Comparison of ENCODE assay signal across 8 cellular contexts in the genomic region with DNA sequence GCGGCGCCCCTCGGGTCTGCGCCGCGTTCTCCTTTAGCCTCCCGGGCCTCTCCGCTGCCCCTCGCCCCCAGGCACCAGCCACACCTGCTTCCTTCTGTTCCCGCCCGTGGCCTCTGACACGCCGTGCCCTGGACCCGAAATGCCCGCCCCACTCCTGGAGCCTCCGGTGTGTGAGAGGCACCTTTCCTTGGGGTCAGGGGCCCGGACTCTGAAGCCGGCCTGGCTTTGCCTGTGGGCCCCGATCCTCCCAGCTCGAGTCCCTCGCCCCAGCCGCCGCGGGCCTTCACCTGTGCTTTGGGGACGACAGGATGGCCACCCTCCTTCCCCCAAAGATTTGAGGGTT. TPM values are rescaled to one million over a fixed set of nuclear protein-coding genes. Genes with fewer than 3 reads are reported as not detected.
A peak's percentile ranks its signal among the peaks of the same experiment; 100 is the strongest.
DNase-seq lines count a peak whose midpoint lies in the region; ATAC-seq and TF ChIP-seq lines count a peak whose summit lies in the region.

No MANE protein-coding gene starts in this region.

- TF ChIP-seq CTCF in body of pancreas (IDR thresholded peaks at IDR 0.05) (no peak), liver (IDR thresholded peaks at IDR 0.05; ENCODE audit: low read depth, low read length, missing input control) (no peak), transverse colon (IDR thresholded peaks at IDR 0.05) (no peak)

- intact Hi-C loops in body of pancreas (cut with DNase I), result no loop called here
- intact Hi-C loops in transverse colon (cut with DNase I; ENCODE audit: low total_unique reads), result loop anchor here (10.0 kb wide), 1 partner anchor 936 kb away; no protein-coding TSS in a partner anchor

- TF ChIP-seq POLR2A in body of pancreas (IDR thresholded peaks at IDR 0.05) (no peak), transverse colon (IDR thresholded peaks at IDR 0.05) (no peak)

- 0 to 8% methylated on average over 6 to 24 of the region's 25 CpGs for WGBS in body of pancreas, 2 donors
- 6% methylated on average over 25 of the region's 25 CpGs for WGBS in liver
- 7% methylated on average over 25 of the region's 25 CpGs; no CpG with 5 or more reads in 1 of the 2 donors for WGBS in transverse colon (ENCODE audit: low coverage in 1 of 2), 2 donors

- no peak for TF ChIP-seq EP300 in transverse colon (IDR thresholded peaks at IDR 0.05; ENCODE audit: low read depth)

- ATAC-seq in GM18909 (IDR thresholded peaks at IDR 0.05; ENCODE audit: poor library complexity, unreplicated experiment) (peak; percentile 8), body of pancreas (peak; percentile 12), GM19324 (IDR thresholded peaks at IDR 0.05; ENCODE audit: low FRiP score, unreplicated experiment) (no peak)

- H3K9ac ChIP-seq in HUES48 (ENCODE audit: low read depth, low read length), result no peak overlapping the region
- peak overlapping the region; percentile 16 to 42 for H3K9ac ChIP-seq in liver (ENCODE audit: low read depth in 1 of 2, low read length in 2 of 2)

- peaks cover 8% of the 10 kb centered on the region for H3K27me3 ChIP-seq in HUES48 (ENCODE audit: control insufficient read depth, insufficient read depth, low read length)
- no peaks in the 10 kb centered on the region for H3K27me3 ChIP-seq in body of pancreas
- H3K27me3 ChIP-seq in liver (ENCODE audit: control insufficient read depth in 4 of 4, insufficient read depth in 4 of 4, low read length in 3 of 4), result no peaks in the 10 kb centered on the region
- H3K27me3 ChIP-seq in transverse colon, result no peaks in the 10 kb centered on the region

- DNase-seq in body of pancreas (peak in 1 of 4 donors; percentile 20), transverse colon (peak; percentile 38), globus pallidus (ENCODE audit: low spot score) (no peak), Kasumi-1 (lab: John Stamatoyannopoulos, UW) (no peak)

- H3K4me1 ChIP-seq in HUES48 (ENCODE audit: control insufficient read depth, insufficient read depth, low read length) (no peaks in the 10 kb centered on the region; the same call in 1 of the 2 replicates), body of pancreas (peaks cover 17% of the 10 kb centered on the region), liver (ENCODE audit: control insufficient read depth in 4 of 4, insufficient read depth in 4 of 4, low read length in 3 of 4) (peaks cover 3 to 16% (median 9%) of the 10 kb centered on the region in 4 donors), transverse colon (peaks cover 0 to 21% (median 12%) of the 10 kb centered on the region in 4 donors)

- H3K27ac ChIP-seq in HUES48 (ENCODE audit: low read depth, low read length), result peak overlapping the region; percentile 18
- peak overlapping the region in 3 of 4 donors; percentile 76 to 87 (median 85) for H3K27ac ChIP-seq in body of pancreas
- H3K27ac ChIP-seq in liver (ENCODE audit: low read depth in 1 of 2, low read length in 2 of 2), result peak overlapping the region; percentile 42 to 77
- peak overlapping the region; percentile 92 to 95 (median 94) for H3K27ac ChIP-seq in transverse colon

- H3K4me3 ChIP-seq in HUES48 (ENCODE audit: low read depth, low read length), result peak overlapping the region; percentile 86
- peak overlapping the region; percentile 57 to 74 for H3K4me3 ChIP-seq in body of pancreas
- peak overlapping the region; percentile 77 to 85 (median 83) for H3K4me3 ChIP-seq in liver (ENCODE audit: low read depth in 1 of 3, low read length in 3 of 3)
- H3K4me3 ChIP-seq in transverse colon, result peak overlapping the region; percentile 60 to 95 (median 78)

- H3K36me3 ChIP-seq in HUES48 (ENCODE audit: control insufficient read depth, insufficient read depth, low read length) (no peaks in the 10 kb centered on the region), body of pancreas (replicated peaks in 1 of 2; ENCODE audit: insufficient read depth in 1 of 2, low read depth in 2 of 2) (no peaks in the 10 kb centered on the region), liver (ENCODE audit: control insufficient read depth in 4 of 4, insufficient read depth in 3 of 4, low read depth in 1 of 4, low read length in 3 of 4) (no peaks in the 10 kb centered on the region), transverse colon (no peaks in the 10 kb centered on the region)

- in situ Hi-C loops in transverse colon (cut with MboI; ENCODE audit: low pct_ligation_motif_present in 1 of 4, low pct_unique_long_range_greater_than_20kb in 1 of 4, low sequenced_read_pairs in 3 of 4), result no loop called here

- H3K9me3 ChIP-seq in HUES48 (ENCODE audit: control insufficient read depth, insufficient read depth, low read length), result no peaks in the 10 kb centered on the region
- no peaks in the 10 kb centered on the region for H3K9me3 ChIP-seq in body of pancreas
- H3K9me3 ChIP-seq in liver (ENCODE audit: control insufficient read depth in 4 of 4, low read length in 3 of 4), result no peaks in the 10 kb centered on the region
- H3K9me3 ChIP-seq in transverse colon, result no peaks in the 10 kb centered on the region

- TF ChIP-seq RAD21 in liver (IDR thresholded peaks at IDR 0.05), result no peak

TF ChIP-seq in liver, 16 proteins besides CTCF, POLR2A, EP300 and RAD21:
- TF ChIP-seq, protein P1, sequence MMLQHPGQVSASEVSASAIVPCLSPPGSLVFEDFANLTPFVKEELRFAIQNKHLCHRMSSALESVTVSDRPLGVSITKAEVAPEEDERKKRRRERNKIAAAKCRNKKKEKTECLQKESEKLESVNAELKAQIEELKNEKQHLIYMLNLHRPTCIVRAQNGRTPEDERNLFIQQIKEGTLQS (IDR thresholded peaks at IDR 0.05), result no peak
- TF ChIP-seq, protein P2, sequence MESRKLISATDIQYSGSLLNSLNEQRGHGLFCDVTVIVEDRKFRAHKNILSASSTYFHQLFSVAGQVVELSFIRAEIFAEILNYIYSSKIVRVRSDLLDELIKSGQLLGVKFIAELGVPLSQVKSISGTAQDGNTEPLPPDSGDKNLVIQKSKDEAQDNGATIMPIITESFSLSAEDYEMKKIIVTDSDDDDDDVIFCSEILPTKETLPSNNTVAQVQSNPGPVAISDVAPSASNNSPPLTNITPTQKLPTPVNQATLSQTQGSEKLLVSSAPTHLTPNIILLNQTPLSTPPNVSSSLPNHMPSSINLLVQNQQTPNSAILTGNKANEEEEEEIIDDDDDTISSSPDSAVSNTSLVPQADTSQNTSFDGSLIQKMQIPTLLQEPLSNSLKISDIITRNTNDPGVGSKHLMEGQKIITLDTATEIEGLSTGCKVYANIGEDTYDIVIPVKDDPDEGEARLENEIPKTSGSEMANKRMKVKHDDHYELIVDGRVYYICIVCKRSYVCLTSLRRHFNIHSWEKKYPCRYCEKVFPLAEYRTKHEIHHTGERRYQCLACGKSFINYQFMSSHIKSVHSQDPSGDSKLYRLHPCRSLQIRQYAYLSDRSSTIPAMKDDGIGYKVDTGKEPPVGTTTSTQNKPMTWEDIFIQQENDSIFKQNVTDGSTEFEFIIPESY (IDR thresholded peaks at IDR 0.05), result no peak
- TF ChIP-seq TAF1 (conservative IDR thresholded peaks at IDR 0.05), result no peak
- TF ChIP-seq RXRA (IDR thresholded peaks at IDR 0.05), result no peak
- TF ChIP-seq, protein P3, sequence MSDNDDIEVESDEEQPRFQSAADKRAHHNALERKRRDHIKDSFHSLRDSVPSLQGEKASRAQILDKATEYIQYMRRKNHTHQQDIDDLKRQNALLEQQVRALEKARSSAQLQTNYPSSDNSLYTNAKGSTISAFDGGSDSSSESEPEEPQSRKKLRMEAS (IDR thresholded peaks at IDR 0.05), result no peak
- no peak for TF ChIP-seq GABPA (IDR thresholded peaks at IDR 0.05 in 1 of 2, conservative IDR thresholded peaks at IDR 0.05 in 1 of 2)
- TF ChIP-seq SP1 (IDR thresholded peaks at IDR 0.05), result no peak
- no peak for TF ChIP-seq NR2F2 (IDR thresholded peaks at IDR 0.05)
- no peak for TF ChIP-seq FOXA1 (IDR thresholded peaks at IDR 0.05)
- TF ChIP-seq HNF4G (IDR thresholded peaks at IDR 0.05), result no peak
- TF ChIP-seq, protein P4, sequence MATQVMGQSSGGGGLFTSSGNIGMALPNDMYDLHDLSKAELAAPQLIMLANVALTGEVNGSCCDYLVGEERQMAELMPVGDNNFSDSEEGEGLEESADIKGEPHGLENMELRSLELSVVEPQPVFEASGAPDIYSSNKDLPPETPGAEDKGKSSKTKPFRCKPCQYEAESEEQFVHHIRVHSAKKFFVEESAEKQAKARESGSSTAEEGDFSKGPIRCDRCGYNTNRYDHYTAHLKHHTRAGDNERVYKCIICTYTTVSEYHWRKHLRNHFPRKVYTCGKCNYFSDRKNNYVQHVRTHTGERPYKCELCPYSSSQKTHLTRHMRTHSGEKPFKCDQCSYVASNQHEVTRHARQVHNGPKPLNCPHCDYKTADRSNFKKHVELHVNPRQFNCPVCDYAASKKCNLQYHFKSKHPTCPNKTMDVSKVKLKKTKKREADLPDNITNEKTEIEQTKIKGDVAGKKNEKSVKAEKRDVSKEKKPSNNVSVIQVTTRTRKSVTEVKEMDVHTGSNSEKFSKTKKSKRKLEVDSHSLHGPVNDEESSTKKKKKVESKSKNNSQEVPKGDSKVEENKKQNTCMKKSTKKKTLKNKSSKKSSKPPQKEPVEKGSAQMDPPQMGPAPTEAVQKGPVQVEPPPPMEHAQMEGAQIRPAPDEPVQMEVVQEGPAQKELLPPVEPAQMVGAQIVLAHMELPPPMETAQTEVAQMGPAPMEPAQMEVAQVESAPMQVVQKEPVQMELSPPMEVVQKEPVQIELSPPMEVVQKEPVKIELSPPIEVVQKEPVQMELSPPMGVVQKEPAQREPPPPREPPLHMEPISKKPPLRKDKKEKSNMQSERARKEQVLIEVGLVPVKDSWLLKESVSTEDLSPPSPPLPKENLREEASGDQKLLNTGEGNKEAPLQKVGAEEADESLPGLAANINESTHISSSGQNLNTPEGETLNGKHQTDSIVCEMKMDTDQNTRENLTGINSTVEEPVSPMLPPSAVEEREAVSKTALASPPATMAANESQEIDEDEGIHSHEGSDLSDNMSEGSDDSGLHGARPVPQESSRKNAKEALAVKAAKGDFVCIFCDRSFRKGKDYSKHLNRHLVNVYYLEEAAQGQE (IDR thresholded peaks at IDR 0.05), result no peak
- no peak for TF ChIP-seq JUND (IDR thresholded peaks at IDR 0.05)
- no peak for TF ChIP-seq EGR1 (IDR thresholded peaks at IDR 0.05; ENCODE audit: low read depth in 2 of 2)
TF ChIP-seq in liver: peak in this region for 0.

RNA-seq across cellular contexts. Expression of a gene that starts 0.7 kb away (rescaled TPM):
- total RNA-seq in body of pancreas (10 to 100 TPM in 1 of 2 donors, 1 to 10 TPM in 1; 5.9 to 12.5 TPM), liver (1 to 10 TPM; 4.4 to 6.1 TPM), transverse colon (10 to 100 TPM in 1 of 4 donors, 1 to 10 TPM in 2, not detected in 1; 8.2 to 11.9 (median 9.0) TPM)
- polyA plus RNA-seq in liver, result 1 to 10 TPM; 3.9 to 6.6 TPM

RNA-seq across cellular contexts. Expression of a gene that starts 12.4 kb away (rescaled TPM):
- under 1 TPM; under 0.01 to 0.33 TPM for total RNA-seq in body of pancreas
- total RNA-seq in liver, result under 1 TPM; under 0.01 to 0.05 TPM
- under 1 TPM; 0.01 to 0.03 TPM for polyA plus RNA-seq in liver
- under 1 TPM in 1 of 4 donors, not detected in 3; 0.27 TPM for total RNA-seq in transverse colon

RNA-seq across cellular contexts. Expression of a gene that starts 17.1 kb away (rescaled TPM):
- total RNA-seq in body of pancreas, result 100 to 1,000 TPM in 1 of 2 donors, 10 to 100 TPM in 1; 38.4 to 113 TPM
- 100 to 1,000 TPM in 1 of 2 donors, 10 to 100 TPM in 1; 63.9 to 389 TPM for total RNA-seq in liver
- polyA plus RNA-seq in liver, result 100 to 1,000 TPM; 117 to 138 TPM
- total RNA-seq in transverse colon, result 100 to 1,000 TPM; 167 to 316 (median 292) TPM

RNA-seq across cellular contexts. Expression of a gene that starts 45.9 kb away (rescaled TPM):
- total RNA-seq in body of pancreas (under 1 TPM in 1 of 2 donors, not detected in 1; 0.26 TPM), liver (10 to 100 TPM in 1 of 2 donors, under 1 TPM in 1; 0.17 to 13.9 TPM), transverse colon (1 to 10 TPM in 2 of 4 donors, under 1 TPM in 1, not detected in 1; 1.00 to 3.0 (median 1.2) TPM)
- polyA plus RNA-seq in liver, result 1 to 10 TPM in 1 of 2 donors, under 1 TPM in 1; 0.38 to 1.3 TPM

Comparison
In these comparisons a context has a peak if more than half of its experiments do, and no peak if none do; other contexts are left out.
1. H3K27ac ChIP-seq: peak in every context shown above with its lines; median percentile 94 in transverse colon; 85 in body of pancreas; 60 in liver; 18 in HUES48.